ENCODE assay signal across 8 cellular contexts in the genomic region with DNA sequence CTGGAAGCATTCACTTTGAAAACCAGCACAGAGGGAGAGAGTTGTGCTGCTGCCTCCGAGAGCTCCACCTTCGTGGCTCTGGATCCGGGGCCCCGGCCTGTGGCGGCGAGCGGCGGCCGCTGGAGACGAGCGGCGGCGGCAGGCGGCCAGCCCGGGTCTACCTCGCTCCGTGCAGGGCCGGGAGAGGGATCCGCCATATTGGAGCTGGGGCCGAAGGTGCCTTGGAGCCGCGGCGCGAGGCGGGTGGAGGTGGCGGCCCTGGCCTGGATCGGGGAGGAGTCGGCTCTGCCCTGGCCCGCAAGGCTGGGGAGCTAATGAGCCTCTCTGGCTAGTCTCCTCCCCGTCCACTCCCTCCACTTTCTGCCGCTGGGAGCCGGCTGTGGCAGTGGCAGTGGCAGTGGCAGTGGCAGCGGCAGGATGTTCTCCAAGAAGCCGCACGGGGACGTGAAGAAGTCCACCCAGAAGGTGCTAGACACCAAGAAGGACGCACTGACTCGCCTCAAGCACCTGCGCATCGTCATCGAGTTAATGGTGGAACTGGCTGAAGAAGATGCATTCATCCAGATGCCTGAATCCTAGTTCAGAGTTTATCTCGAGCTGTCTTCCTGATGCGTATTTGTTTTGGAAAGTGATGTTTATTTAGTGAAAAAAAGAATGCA. TPM values are rescaled to one million over a fixed set of nuclear protein-coding genes. Genes with fewer than 3 reads are reported as not detected.
A peak's percentile ranks its signal among the peaks of the same experiment; 100 is the strongest.
DNase-seq lines count a peak whose midpoint lies in the region; ATAC-seq, FAIRE-seq and TF ChIP-seq lines count a peak whose summit lies in the region.
"Not testable (repeated sequence)": the region's sequence is repeated elsewhere in the genome, so short reads cannot be mapped to it uniquely, and the experiment has no call there.

No MANE protein-coding gene starts in this region.

- intact Hi-C loops in endothelial cell of umbilical vein (cut with micrococcal nuclease) = not testable (repeated sequence)

- not testable (repeated sequence) for TF ChIP-seq POLR2A in endothelial cell of umbilical vein (IDR thresholded peaks at IDR 0.05; ENCODE audit: low read depth, low read length)

- CTCF ChIA-PET in endothelial cell of umbilical vein (lab: Charles Lee) = not testable (repeated sequence)

- not testable (repeated sequence) for H3K27ac Mint-ChIP-seq in CD4-positive, CD25-positive, alpha-beta regulatory T cell; memory B cell

- DNase-seq in CD4-positive, CD25-positive, alpha-beta regulatory T cell = peak; percentile 14 to 27 (median 20)
- not testable (repeated sequence) for DNase-seq in RWPE2 (ENCODE audit: low spot score)
- peak; percentile 10 for DNase-seq in activated T-cell treated with anti-CD3 and anti-CD28 coated beads, Interleukin-2, amount 50 U/mL, for 4 hours
- DNase-seq in endothelial cell of umbilical vein (ENCODE audit: low read depth, low spot score) (peak; percentile 28), memory B cell (ENCODE audit: low spot score in 2 of 2) (peak; percentile 20 to 34)
- DNase-seq in stimulated activated CD4-positive, alpha-beta T cell treated with anti-CD3 and anti-CD28 coated beads, Interleukin-4, amount 100 ng/mL, for 24 hours = peak; percentile 18

- dilution Hi-C loops in endothelial cell of umbilical vein (cut with MboI; ENCODE audit: extremely low pct_ligation_motif_present, low sequenced_read_pairs) = not testable (repeated sequence)

- POLR2A ChIA-PET in endothelial cell of umbilical vein (lab: Charles Lee) = interaction anchor here (0.6 kb wide), 1 partner anchor 737 kb away, joined by 3 read pairs; no protein-coding TSS in a partner anchor

- not testable (repeated sequence) for H3K27me3 ChIP-seq in CD4-positive, CD25-positive, alpha-beta regulatory T cell (ENCODE audit: control insufficient read depth, insufficient read depth, low read length); RWPE2 (ENCODE audit: insufficient read depth, poor library complexity, severe bottlenecking); endothelial cell of umbilical vein (ENCODE audit: control insufficient read depth in 2 of 2, insufficient read depth in 2 of 2, low read length in 2 of 2)

- not testable (repeated sequence) for H3K79me2 ChIP-seq in endothelial cell of umbilical vein (ENCODE audit: control insufficient read depth, insufficient read depth, low read length)

- not testable (repeated sequence) for H2AFZ ChIP-seq in endothelial cell of umbilical vein (ENCODE audit: low read depth, low read length)

- not testable (repeated sequence) for H3K36me3 Mint-ChIP-seq in CD4-positive, CD25-positive, alpha-beta regulatory T cell; activated T-cell treated with anti-CD3 and anti-CD28 coated beads, Interleukin-2, amount 50 U/mL, for 4 hours (ENCODE audit: insufficient read depth); memory B cell

- not testable (repeated sequence) for H3K36me3 ChIP-seq in CD4-positive, CD25-positive, alpha-beta regulatory T cell (ENCODE audit: control insufficient read depth, insufficient read depth, low read length); RWPE2 (ENCODE audit: low read depth); endothelial cell of umbilical vein (ENCODE audit: control insufficient read depth in 2 of 2, extremely low read depth in 1 of 2, insufficient read depth in 2 of 2, low read length in 2 of 2)

- not testable (repeated sequence) for H3K4me3 ChIP-seq in CD4-positive, CD25-positive, alpha-beta regulatory T cell (ENCODE audit: low read depth, low read length); RWPE2 (ENCODE audit: severe bottlenecking)
- H3K4me3 ChIP-seq in endothelial cell of umbilical vein (replicated peaks in 1 of 3; ENCODE audit: insufficient read depth in 1 of 3, low read depth in 1 of 3, low read length in 3 of 3) = peak overlapping the region in 1 of 3 experiments; percentile 27

- BruUV-seq in endothelial cell of umbilical vein (replicated peaks; lab: Mats Ljungman, UMichigan) = not testable (repeated sequence)

- H3K4me1 Mint-ChIP-seq in CD4-positive, CD25-positive, alpha-beta regulatory T cell; activated T-cell treated with anti-CD3 and anti-CD28 coated beads, Interleukin-2, amount 50 U/mL, for 4 hours (ENCODE audit: low read depth); memory B cell: not testable (repeated sequence)

- H4K20me1 ChIP-seq in endothelial cell of umbilical vein (replicated peaks; ENCODE audit: control insufficient read depth, extremely low read depth, insufficient read depth, low read length) = not testable (repeated sequence)

- TF ChIP-seq CTCF in RWPE2 (IDR thresholded peaks at IDR 0.05; ENCODE audit: poor library complexity, severe bottlenecking); endothelial cell of umbilical vein (IDR thresholded peaks at IDR 0.05; ENCODE audit: extremely low read depth in 1 of 2, insufficient read depth in 1 of 2, low read depth in 1 of 2, low read length in 2 of 2): not testable (repeated sequence)

- not testable (repeated sequence) for H3K9me3 Mint-ChIP-seq in CD4-positive, CD25-positive, alpha-beta regulatory T cell; activated T-cell treated with anti-CD3 and anti-CD28 coated beads, Interleukin-2, amount 50 U/mL, for 4 hours; memory B cell

- not testable (repeated sequence) for H3K4me1 ChIP-seq in CD4-positive, CD25-positive, alpha-beta regulatory T cell (ENCODE audit: control insufficient read depth, insufficient read depth, low read length, poor library complexity, severe bottlenecking); RWPE2 (ENCODE audit: insufficient read depth, poor library complexity, severe bottlenecking); endothelial cell of umbilical vein (ENCODE audit: control insufficient read depth, extremely low read depth, insufficient read depth, low read length)

- H3K27ac ChIP-seq in CD4-positive, CD25-positive, alpha-beta regulatory T cell (ENCODE audit: insufficient read depth, low read length, poor library complexity, severe bottlenecking) = peak overlapping the region; percentile 33
- H3K27ac ChIP-seq in RWPE2 (ENCODE audit: poor library complexity, severe bottlenecking); endothelial cell of umbilical vein (ENCODE audit: insufficient read depth, low read depth, low read length): not testable (repeated sequence)

- H3K4me2 ChIP-seq in endothelial cell of umbilical vein (ENCODE audit: insufficient read depth, low read length) = not testable (repeated sequence)

- ATAC-seq in CD4-positive, CD25-positive, alpha-beta regulatory T cell (ENCODE audit: low read depth in 2 of 2) = peak; percentile 56 to 74
- ATAC-seq in GM19438 (IDR thresholded peaks at IDR 0.05; ENCODE audit: low read depth, unreplicated experiment) (peak; percentile 73), HG03342 (IDR thresholded peaks at IDR 0.05; ENCODE audit: unreplicated experiment) (peak; percentile 70), RWPE2 (ENCODE audit: low read depth) (peak; percentile 88), memory B cell (ENCODE audit: low read depth) (peak; percentile 91)
- ATAC-seq in activated T-cell treated with anti-CD3 and anti-CD28 coated beads, Interleukin-2, amount 50 U/mL, for 4 hours = peak; percentile 91 to 93

- not testable (repeated sequence) for H3K27me3 Mint-ChIP-seq in CD4-positive, CD25-positive, alpha-beta regulatory T cell; activated T-cell treated with anti-CD3 and anti-CD28 coated beads, Interleukin-2, amount 50 U/mL, for 4 hours (ENCODE audit: low read depth); memory B cell

- H3K9me1 ChIP-seq in endothelial cell of umbilical vein (replicated peaks; ENCODE audit: control insufficient read depth, extremely low read depth, insufficient read depth, low read length) = not testable (repeated sequence)

- FAIRE-seq in endothelial cell of umbilical vein (lab: Jason Lieb, UNC) = not testable (repeated sequence)

- H3K9me3 ChIP-seq in CD4-positive, CD25-positive, alpha-beta regulatory T cell (ENCODE audit: control insufficient read depth in 2 of 2, low read length in 2 of 2); RWPE2 (ENCODE audit: severe bottlenecking); endothelial cell of umbilical vein (replicated peaks; ENCODE audit: control insufficient read depth, insufficient read depth, low read length): not testable (repeated sequence)

- not testable (repeated sequence) for H3K4me3 Mint-ChIP-seq in CD4-positive, CD25-positive, alpha-beta regulatory T cell; activated T-cell treated with anti-CD3 and anti-CD28 coated beads, Interleukin-2, amount 50 U/mL, for 4 hours; memory B cell

- not testable (repeated sequence) for H3K9ac ChIP-seq in endothelial cell of umbilical vein (replicated peaks; ENCODE audit: extremely low read depth, insufficient read depth, low read length)

RNA-seq across cellular contexts. Expression of a gene that starts 38.1 kb away (rescaled TPM):
- total RNA-seq in CD4-positive, CD25-positive, alpha-beta regulatory T cell = 10.0 TPM
- 1 to 10 TPM; 1.2 to 4.0 (median 1.8) TPM for polyA plus RNA-seq in CD4-positive, CD25-positive, alpha-beta regulatory T cell
- 10 to 100 TPM; 12.3 to 16.7 (median 16.6) TPM for total RNA-seq in activated T-cell treated with anti-CD3 and anti-CD28 coated beads, Interleukin-2, amount 50 U/mL, for 4 hours
- total RNA-seq in endothelial cell of umbilical vein = 13.2 and 14.4 TPM in 2 replicates
- polyA plus RNA-seq in endothelial cell of umbilical vein = 2.8 and 3.1 TPM in 2 replicates
- polyA plus RNA-seq in endothelial cell of umbilical vein (2011; cell fraction: cytosol; rRNA removed) = 4.0 and 4.1 TPM in 2 replicates
- 18.2 and 24.9 TPM in 2 replicates for polyA plus RNA-seq in endothelial cell of umbilical vein (2011; cell fraction: nucleus; rRNA removed)
- polyA plus RNA-seq in endothelial cell of umbilical vein (2012) = 11.2 and 16.9 TPM in 2 replicates
- 9.0 and 12.0 TPM in 2 replicates for polyA minus RNA-seq in endothelial cell of umbilical vein
- polyA minus RNA-seq in endothelial cell of umbilical vein (2011; cell fraction: cytosol; rRNA and poly(A)+ RNA removed) = 9.0 TPM
- 15.7 and 26.1 TPM in 2 replicates for polyA minus RNA-seq in endothelial cell of umbilical vein (2011; cell fraction: nucleus; rRNA and poly(A)+ RNA removed)
